In the genomic region with DNA sequence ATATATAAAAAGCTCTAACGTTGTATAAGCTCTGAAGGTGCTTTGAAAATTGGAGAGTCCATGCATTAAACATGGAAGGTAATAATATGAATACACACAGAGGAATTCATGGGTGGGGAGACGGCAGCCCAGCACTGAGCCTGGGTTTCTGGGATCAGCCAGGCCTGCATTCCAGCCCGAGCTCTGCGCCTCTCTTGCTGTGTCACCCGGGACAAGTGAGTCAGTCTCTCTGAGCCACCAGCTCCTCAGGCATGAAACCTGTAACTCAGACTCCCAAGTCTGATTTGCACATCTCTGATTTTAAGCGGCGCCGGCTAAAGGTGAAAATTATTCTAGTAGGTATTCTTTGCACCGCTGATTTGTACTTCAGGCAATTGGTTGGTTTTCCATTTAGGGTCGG, we compare ENCODE assay signal across 11 cellular contexts.
DNase-seq lines count a peak whose midpoint lies in the region; ATAC-seq and TF ChIP-seq lines count a peak whose summit lies in the region.
"Had no signal": no experiment of that assay in that cellular context is flagged by ENCODE, and none has a peak within 500 bp of the region (broad histone marks: within the 10 kb centered on the region; RNA-seq: fewer than 3 reads in every experiment).

No MANE protein-coding gene starts in this region.

- H3K4me3 ChIP-seq in AG04450 (ENCODE audit: low read depth, low read length) (no peak overlapping the region), colonic mucosa (no peak overlapping the region), MM.1S (ENCODE audit: low read length) (no peak overlapping the region)

- no peak overlapping the region for H3K4me2 ChIP-seq in MM.1S (ENCODE audit: low read depth, low read length)

- no peaks in the 10 kb centered on the region for H3K27me3 Mint-ChIP-seq in activated naive CD8-positive, alpha-beta T cell

- peak overlapping the region; percentile 91 for H3K27ac Mint-ChIP-seq in activated naive CD8-positive, alpha-beta T cell

- H4K20me1 ChIP-seq in MM.1S (ENCODE audit: insufficient read depth, low read length) = no peaks in the 10 kb centered on the region

- no peaks in the 10 kb centered on the region; the same call in 1 of the 2 replicates for H3K9me3 ChIP-seq in AG04450 (ENCODE audit: control insufficient read depth, insufficient read depth, low read length)
- no peaks in the 10 kb centered on the region for H3K9me3 ChIP-seq in colonic mucosa
- H3K9me3 ChIP-seq in MM.1S (replicated peaks; ENCODE audit: insufficient read depth, low read length) = no peaks in the 10 kb centered on the region

- peaks cover 42% of the 10 kb centered on the region for H3K4me1 Mint-ChIP-seq in activated naive CD8-positive, alpha-beta T cell (ENCODE audit: low read depth)

- POLR2A ChIA-PET in AG04450 (lab: Yijun Ruan, JAX) = interaction anchor here (0.6 to 1.1 kb wide), 2 partner anchors 45 to 280 kb away, joined by 3 to 4 read pairs; no protein-coding TSS in a partner anchor

- ATAC-seq in GM21825 (IDR thresholded peaks at IDR 0.05; ENCODE audit: unreplicated experiment) = no peak
- ATAC-seq in GM18520 (IDR thresholded peaks at IDR 0.05; ENCODE audit: unreplicated experiment) = no peak

- peak overlapping the region; percentile 83 for H3K4me3 Mint-ChIP-seq in activated naive CD8-positive, alpha-beta T cell

- intact Hi-C loops in colonic mucosa (cut with DNase I) = no loop called here

- H3K9me3 Mint-ChIP-seq in activated naive CD8-positive, alpha-beta T cell (ENCODE audit: low read depth) = no peaks in the 10 kb centered on the region

- 0 out of 2 replicates have a peak, but pooled peaks cover 2% of the 10 kb centered on the region for H3F3A ChIP-seq in MM.1S (ENCODE audit: insufficient read depth, low read length)

- H3K9ac ChIP-seq in colonic mucosa (ENCODE audit: low read depth in 2 of 2, low read length in 2 of 2) (peak overlapping the region in 1 of 2 donors; percentile 6), MM.1S (ENCODE audit: low read length) (no peak overlapping the region)

- CTCF ChIA-PET in AG04450 (lab: Charles Lee) = interaction anchor here (0.5 to 1.7 kb wide), 3 partner anchors 201 to 386 kb away, joined by 4 to 8 read pairs (median 5); no protein-coding TSS in a partner anchor

- H3K36me3 Mint-ChIP-seq in activated naive CD8-positive, alpha-beta T cell = no peaks in the 10 kb centered on the region

- H3K79me2 ChIP-seq in MM.1S (ENCODE audit: low read length) = peaks cover 97% of the 10 kb centered on the region

- H3K27me3 ChIP-seq in AG04450 (ENCODE audit: control insufficient read depth, insufficient read depth, low read length) (no peaks in the 10 kb centered on the region), colonic mucosa (no peaks in the 10 kb centered on the region), MM.1S (replicated peaks; ENCODE audit: insufficient read depth, low read length) (no peaks in the 10 kb centered on the region)

- H3K27ac ChIP-seq in AG04450 (ENCODE audit: low read depth, low read length) (peak overlapping the region; percentile 47), colonic mucosa (no peak overlapping the region), MM.1S (ENCODE audit: low read length) (no peak overlapping the region)

- H3K9me2 ChIP-seq in MM.1S (replicated peaks; ENCODE audit: insufficient read depth, low read length) = no peaks in the 10 kb centered on the region

- no peak overlapping the region for H2AFZ ChIP-seq in MM.1S (ENCODE audit: low read length)

- H3K4me1 ChIP-seq in colonic mucosa = no peaks in the 10 kb centered on the region
- H3K4me1 ChIP-seq in MM.1S (ENCODE audit: low read length) = no peaks in the 10 kb centered on the region; the same call in 1 of the 2 replicates

- no peak for TF ChIP-seq CTCF in AG04450 (IDR thresholded peaks at IDR 0.05; ENCODE audit: low read depth, low read length)
- no peak for TF ChIP-seq CTCF in colonic mucosa (IDR thresholded peaks at IDR 0.05)
- TF ChIP-seq CTCF in MM.1S (IDR thresholded peaks at IDR 0.05; ENCODE audit: low read length) = no peak

- DNase-seq in AG04450 (ENCODE audit: low read depth, low spot score) (no peak), HCEC 1CT (peak; percentile 85), islet precursor cell (peak; percentile 94), colonic mucosa (no peak), MM.1S (no peak)
- DNase-seq: activated effector memory CD4-positive, alpha-beta T cell treated with anti-CD3 and anti-CD28 coated beads, Interleukin-2, amount 50 U/mL, for 16 hours; left cardiac atrium; NCI-H2227 treated with DMSO at 0.1 percent for 48 hours had no signal

- H3K36me3 ChIP-seq in colonic mucosa (no peaks in the 10 kb centered on the region), MM.1S (replicated peaks; ENCODE audit: insufficient read depth, low read length) (no peaks in the 10 kb centered on the region; the same call in 1 of the 2 replicates)

Comparison
In these comparisons a context has a peak if more than half of its experiments do, and no peak if none do; other contexts are left out.
1. DNase-seq: peak in HCEC 1CT (single experiment) and islet precursor cell (single experiment); none in AG04450 (single experiment), colonic mucosa (single experiment) and MM.1S (single experiment).